33 cellular contexts compared by ENCODE assay signal in the genomic region with DNA sequence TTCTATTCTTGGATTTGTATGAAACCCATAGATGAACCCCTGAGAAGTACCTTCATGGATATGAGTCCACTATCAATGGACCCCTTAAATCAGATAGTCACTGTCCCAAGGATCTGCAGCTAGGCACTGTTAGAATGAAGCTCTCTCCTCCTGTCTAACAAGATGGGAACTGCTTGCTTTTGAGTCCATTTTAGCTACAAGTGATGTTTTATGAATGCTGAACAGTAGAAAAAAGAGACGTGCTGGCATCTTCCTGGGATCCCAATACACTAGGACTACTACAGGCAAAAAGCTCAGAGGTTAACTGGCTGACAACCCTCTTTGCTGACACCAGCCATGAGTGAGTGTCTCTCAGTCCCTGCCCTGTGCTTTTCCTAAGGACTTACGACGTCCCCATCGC.
"Had no signal": no experiment of that assay in that cellular context is flagged by ENCODE, and none has a peak within 500 bp of the region (broad histone marks: within the 10 kb centered on the region; RNA-seq: fewer than 3 reads in every experiment).

No MANE protein-coding gene starts in this region.

- H3K27ac Mint-ChIP-seq: activated CD4-positive, alpha-beta T cell treated with anti-CD3 and anti-CD28 coated beads, Interleukin-2, amount 10 ng/mL, durations not matched to agents 7 days and 5 days; activated CD8-positive, alpha-beta T cell treated with anti-CD3 and anti-CD28 coated beads, Interleukin-2, amount 10 ng/mL, durations not matched to agents 7 days and 5 days; activated naive CD4-positive, alpha-beta T cell treated with anti-CD3 and anti-CD28 coated beads, Interleukin-2, amount 50 U/mL, for 24 hours; activated naive CD8-positive, alpha-beta T cell treated with anti-CD3 and anti-CD28 coated beads, Interleukin-2, amount 10 ng/mL, durations not matched to agents 7 days and 5 days; activated T-cell treated with anti-CD3 and anti-CD28 coated beads, Interleukin-2, amount 50 U/mL, for 24 hours; activated T-helper 2 cell treated with anti-CD3 and anti-CD28 coated beads, Interferon-gamma antibody, Interleukin-2, Interleukin-4, amounts not matched to agents 10 μg/mL and 5 μg/mL and 100 μg/mL, durations not matched to agents 14 hours and 24 hours and 36 hours had no signal

- H3K27me3 Mint-ChIP-seq: activated CD4-positive, alpha-beta T cell treated with anti-CD3 and anti-CD28 coated beads, Interleukin-2, amount 10 ng/mL, durations not matched to agents 7 days and 5 days; activated naive CD8-positive, alpha-beta T cell treated with anti-CD3 and anti-CD28 coated beads, Interleukin-2, amount 10 ng/mL, durations not matched to agents 7 days and 5 days; central memory CD8-positive, alpha-beta T cell had no signal

- ATAC-seq: activated CD8-positive, alpha-beta T cell treated with anti-CD3 and anti-CD28 coated beads, Interleukin-2, amount 10 ng/mL, durations not matched to agents 7 days and 5 days; PC-3 had no signal

- H3K36me3 Mint-ChIP-seq: activated naive CD4-positive, alpha-beta T cell treated with anti-CD3 and anti-CD28 coated beads, Interleukin-2, amount 50 U/mL, for 24 hours; activated naive CD8-positive, alpha-beta T cell treated with anti-CD3 and anti-CD28 coated beads, Interleukin-2, amount 10 ng/mL, durations not matched to agents 7 days and 5 days had no signal

- H3K4me1 Mint-ChIP-seq: activated CD4-positive, alpha-beta T cell treated with anti-CD3 and anti-CD28 coated beads, Interleukin-2, amount 10 ng/mL, durations not matched to agents 7 days and 5 days; activated naive CD4-positive, alpha-beta T cell treated with anti-CD3 and anti-CD28 coated beads, Interleukin-2, amount 50 U/mL, for 24 hours; activated naive CD8-positive, alpha-beta T cell treated with anti-CD3 and anti-CD28 coated beads, Interleukin-2, amount 10 ng/mL, durations not matched to agents 7 days and 5 days; central memory CD8-positive, alpha-beta T cell had no signal

- H3K27me3 ChIP-seq: brain microvascular endothelial cell had no signal

- DNase-seq: activated CD4-positive, alpha-beta T cell treated with anti-CD3 and anti-CD28 coated beads for 1 hour; activated CD4-positive, alpha-beta T cell treated with anti-CD3 and anti-CD28 coated beads, Interleukin-2, amount 10 ng/mL, durations not matched to agents 7 days and 5 days; activated CD4-positive, alpha-beta T cell treated with anti-CD3 and anti-CD28 coated beads, Interleukin-2, amount 50 U/mL, for 48 hours; activated CD4-positive, CD25-positive, alpha-beta regulatory T cell; activated CD8-positive, alpha-beta T cell treated with anti-CD3 and anti-CD28 coated beads, Interleukin-2, amount 10 ng/mL, durations not matched to agents 7 days and 5 days; activated gamma-delta T cell; activated naive CD4-positive, alpha-beta T cell treated with Interleukin-2 at 50 U/mL for 16 hours; activated naive CD8-positive, alpha-beta T cell treated with anti-CD3 and anti-CD28 coated beads, Interleukin-2, amount 10 ng/mL, durations not matched to agents 7 days and 5 days; activated T-cell treated with anti-CD3 and anti-CD28 coated beads, Interleukin-2, amount 50 U/mL, for 24 hours; brain microvascular endothelial cell; Karpas-422; KBM-7; NCI-H1105; NCI-H1417 treated with DMSO at 0.1 percent for 48 hours; NCI-H187 treated with DMSO at 0.1 percent for 48 hours; NCI-H2081; NCI-H2171 treated with DMSO at 0.1 percent for 48 hours; NCI-H345; NCI-H524 treated with DMSO at 0.1 percent for 48 hours; NCI-H748 treated with DMSO at 0.1 percent for 48 hours; NK-92 treated with Interleukin-12 subunit alpha and Interleukin-12 subunit beta, amount 100 ng/mL, for 24 hours; PC-3; Right ventricle myocardium superior; SW 1271; T-helper 1 cell; T-helper 2 cell; T-helper 9 cell had no signal

- H3K9me3 Mint-ChIP-seq: activated CD4-positive, alpha-beta T cell treated with anti-CD3 and anti-CD28 coated beads, Interleukin-2, amount 10 ng/mL, durations not matched to agents 7 days and 5 days; activated naive CD8-positive, alpha-beta T cell treated with anti-CD3 and anti-CD28 coated beads, Interleukin-2, amount 10 ng/mL, durations not matched to agents 7 days and 5 days; activated T-helper 2 cell treated with anti-CD3 and anti-CD28 coated beads, Interferon-gamma antibody, Interleukin-2, Interleukin-4, amounts not matched to agents 10 μg/mL and 5 μg/mL and 100 μg/mL, durations not matched to agents 14 hours and 24 hours and 36 hours had no signal

- H3K27ac ChIP-seq: brain microvascular endothelial cell, RWPE1, VCaP had no signal

- FAIRE-seq: RCC 7860 had no signal

- H3K4me3 Mint-ChIP-seq: activated CD4-positive, alpha-beta T cell treated with anti-CD3 and anti-CD28 coated beads, Interleukin-2, amount 10 ng/mL, durations not matched to agents 7 days and 5 days; activated CD8-positive, alpha-beta T cell treated with anti-CD3 and anti-CD28 coated beads, Interleukin-2, amount 10 ng/mL, durations not matched to agents 7 days and 5 days; activated naive CD4-positive, alpha-beta T cell treated with anti-CD3 and anti-CD28 coated beads, Interleukin-2, amount 50 U/mL, for 24 hours; activated naive CD8-positive, alpha-beta T cell treated with anti-CD3 and anti-CD28 coated beads, Interleukin-2, amount 10 ng/mL, durations not matched to agents 7 days and 5 days; activated T-cell treated with anti-CD3 and anti-CD28 coated beads, Interleukin-2, amount 50 U/mL, for 24 hours; central memory CD8-positive, alpha-beta T cell had no signal

- H3K36me3 ChIP-seq: brain microvascular endothelial cell had no signal
